Comparison of ENCODE assay signal across 10 cellular contexts in the genomic region with DNA sequence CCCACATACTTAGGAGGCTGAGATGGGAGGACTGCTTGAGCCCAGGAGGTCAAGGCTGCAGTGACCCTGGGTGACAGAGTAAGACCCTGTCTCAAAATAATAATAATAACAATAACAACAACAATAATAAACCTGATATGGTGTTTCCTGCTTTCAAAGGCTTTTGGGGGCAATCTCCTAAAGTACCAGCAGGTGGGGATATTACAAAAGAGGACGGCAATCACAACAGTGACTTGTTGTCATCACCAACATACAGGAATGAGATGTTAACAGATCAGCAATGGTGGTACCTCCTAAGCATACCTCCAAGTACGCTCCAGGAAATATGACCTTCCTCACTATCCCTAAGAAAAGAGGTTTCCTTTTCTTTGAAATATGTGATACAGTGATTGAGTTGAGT.
DNase-seq lines count a peak whose midpoint lies in the region; ATAC-seq, FAIRE-seq and TF ChIP-seq lines count a peak whose summit lies in the region.
"Had no signal": no experiment of that assay in that cellular context is flagged by ENCODE, and none has a peak within 500 bp of the region (broad histone marks: within the 10 kb centered on the region; RNA-seq: fewer than 3 reads in every experiment).

No MANE protein-coding gene starts in this region.

- H3K4me3 ChIP-seq in Jurkat, Clone E6-1 (ENCODE audit: low read length), result no peak overlapping the region
- H3K4me3 ChIP-seq in kidney (ENCODE audit: low read length in 2 of 2), result no peak overlapping the region

- peak; percentile 33 for TF ChIP-seq CTCF in kidney (IDR thresholded peaks at IDR 0.05; ENCODE audit: borderline replicate concordance, extremely low read depth, insufficient read depth)

- DNase-seq in NCI-H1436 (lab: John Stamatoyannopoulos, UW) (peak; percentile 8), NCI-H1436 treated with DMSO at 0.1 percent for 48 hours (lab: John Stamatoyannopoulos, UW) (no peak), kidney (no peak)
- DNase-seq in Jurkat, Clone E6-1 (ENCODE audit: low read depth, low spot score), result peak; percentile 39
- DNase-seq in activated CD8-positive, alpha-beta T cell treated with anti-CD3 and anti-CD28 coated beads, Interleukin-2, amount 10 ng/mL, durations not matched to agents 7 days and 5 days, result peak; percentile 22
- DNase-seq in stimulated activated CD4-positive, alpha-beta T cell treated with anti-CD3 and anti-CD28 coated beads, Interleukin-1b, Interleukin-23, amount 100 ng/mL, for 48 hours, result no peak

- H3K4me1 Mint-ChIP-seq in activated CD8-positive, alpha-beta T cell treated with anti-CD3 and anti-CD28 coated beads, Interleukin-2, amount 10 ng/mL, durations not matched to agents 7 days and 5 days (ENCODE audit: low read depth), result no peaks in the 10 kb centered on the region
- H3K4me1 Mint-ChIP-seq: CD4-positive, CD25-positive, alpha-beta regulatory T cell; central memory CD8-positive, alpha-beta T cell had no signal

- peak; percentile 83 for ATAC-seq in GM21619 (IDR thresholded peaks at IDR 0.05; ENCODE audit: unreplicated experiment)
- no peak for ATAC-seq in activated CD8-positive, alpha-beta T cell treated with anti-CD3 and anti-CD28 coated beads, Interleukin-2, amount 10 ng/mL, durations not matched to agents 7 days and 5 days
- ATAC-seq in HG02852 (IDR thresholded peaks at IDR 0.05; ENCODE audit: unreplicated experiment), result no peak

- H3K9ac ChIP-seq in kidney (ENCODE audit: low read length in 2 of 2), result no peak overlapping the region

- H3K9me3 ChIP-seq in kidney (ENCODE audit: control insufficient read depth in 1 of 2, low read length in 2 of 2), result no peaks in the 10 kb centered on the region

- no peak overlapping the region for H3K27ac Mint-ChIP-seq in activated CD8-positive, alpha-beta T cell treated with anti-CD3 and anti-CD28 coated beads, Interleukin-2, amount 10 ng/mL, durations not matched to agents 7 days and 5 days
- H3K27ac Mint-ChIP-seq: CD4-positive, CD25-positive, alpha-beta regulatory T cell had no signal

- FAIRE-seq in kidney (lab: Jason Lieb, UNC), result no peak

- no peaks in the 10 kb centered on the region for H3K9me3 Mint-ChIP-seq in activated CD8-positive, alpha-beta T cell treated with anti-CD3 and anti-CD28 coated beads, Interleukin-2, amount 10 ng/mL, durations not matched to agents 7 days and 5 days (ENCODE audit: insufficient read depth)
- H3K9me3 Mint-ChIP-seq: central memory CD8-positive, alpha-beta T cell had no signal

- no peaks in the 10 kb centered on the region for H3K4me1 ChIP-seq in kidney (ENCODE audit: control insufficient read depth in 1 of 2, insufficient read depth in 1 of 2, low read depth in 1 of 2, low read length in 2 of 2)

- CTCF ChIA-PET in activated CD8-positive, alpha-beta T cell treated with anti-CD3 and anti-CD28 coated beads, Interleukin-2, amount 10 ng/mL, durations not matched to agents 7 days and 5 days (lab: Charles Lee), result no interaction called here

- POLR2A ChIA-PET in activated CD8-positive, alpha-beta T cell treated with anti-CD3 and anti-CD28 coated beads, Interleukin-2, amount 10 ng/mL, durations not matched to agents 7 days and 5 days (lab: Charles Lee), result no interaction called here

- H3K4me3 Mint-ChIP-seq in activated CD8-positive, alpha-beta T cell treated with anti-CD3 and anti-CD28 coated beads, Interleukin-2, amount 10 ng/mL, durations not matched to agents 7 days and 5 days, result no peak overlapping the region
- H3K4me3 Mint-ChIP-seq: CD4-positive, CD25-positive, alpha-beta regulatory T cell; central memory CD8-positive, alpha-beta T cell had no signal

- no peaks in the 10 kb centered on the region for H3K36me3 Mint-ChIP-seq in activated CD8-positive, alpha-beta T cell treated with anti-CD3 and anti-CD28 coated beads, Interleukin-2, amount 10 ng/mL, durations not matched to agents 7 days and 5 days (ENCODE audit: low read depth)
- H3K36me3 Mint-ChIP-seq: CD4-positive, CD25-positive, alpha-beta regulatory T cell had no signal

- H3K27me3 Mint-ChIP-seq in activated CD8-positive, alpha-beta T cell treated with anti-CD3 and anti-CD28 coated beads, Interleukin-2, amount 10 ng/mL, durations not matched to agents 7 days and 5 days (ENCODE audit: low read depth), result no peaks in the 10 kb centered on the region
- H3K27me3 Mint-ChIP-seq: CD4-positive, CD25-positive, alpha-beta regulatory T cell; central memory CD8-positive, alpha-beta T cell had no signal

- intact Hi-C loops in kidney (cut with DNase I), result no loop called here

- H3K27ac ChIP-seq in kidney (ENCODE audit: low read depth in 2 of 2, low read length in 2 of 2), result no peak overlapping the region

- no peaks in the 10 kb centered on the region for H3K36me3 ChIP-seq in kidney (ENCODE audit: control insufficient read depth in 1 of 2, insufficient read depth in 2 of 2, low read length in 2 of 2)

Comparison
In these comparisons a context has a peak if more than half of its experiments do, and no peak if none do; other contexts are left out.
1. DNase-seq: peak in NCI-H1436 (single experiment), Jurkat, Clone E6-1 (single experiment) and activated CD8-positive, alpha-beta T cell treated with anti-CD3 and anti-CD28 coated beads, Interleukin-2, amount 10 ng/mL, durations not matched to agents 7 days and 5 days (single experiment); none in NCI-H1436 treated with DMSO at 0.1 percent for 48 hours (single experiment), kidney (single experiment) and stimulated activated CD4-positive, alpha-beta T cell treated with anti-CD3 and anti-CD28 coated beads, Interleukin-1b, Interleukin-23, amount 100 ng/mL, for 48 hours (single experiment).